Comparison of ENCODE assay signal across 13 cellular contexts in genomic region chr15:74417230-74417629, GRCh38. TPM values are rescaled to one million over a fixed set of nuclear protein-coding genes. Genes with fewer than 3 reads are reported as not detected.
DNase-seq lines count a peak whose midpoint lies in the region; ATAC-seq and TF ChIP-seq lines count a peak whose summit lies in the region.
"Had no signal": no experiment of that assay in that cellular context is flagged by ENCODE, and none has a peak within 500 bp of the region (broad histone marks: within the 10 kb centered on the region; RNA-seq: fewer than 3 reads in every experiment).

No MANE protein-coding gene starts in this region.

- peaks cover 89% of the 10 kb centered on the region for H3K36me3 Mint-ChIP-seq in stimulated activated effector memory CD8-positive, alpha-beta T cell treated with anti-CD3 and anti-CD28 coated beads, Interleukin-12 subunit alpha, Interleukin-12 subunit beta, amount 100 ng/mL, for 72 hours

- DNase-seq in GM04504 (ENCODE audit: low read depth) (peak; percentile 65), fibroblast of pulmonary artery (ENCODE audit: low read depth) (peak; percentile 61), GM20000 (ENCODE audit: low spot score) (no peak), NCI-H510A treated with DMSO at 0.1 percent for 48 hours (lab: John Stamatoyannopoulos, UW) (no peak), omental fat pad (ENCODE audit: low spot score) (no peak)
- no peak for DNase-seq in stimulated activated effector memory CD8-positive, alpha-beta T cell treated with anti-CD3 and anti-CD28 coated beads, Interleukin-12 subunit alpha, Interleukin-12 subunit beta, amount 100 ng/mL, for 72 hours (ENCODE audit: low spot score in 2 of 2)
- DNase-seq: activated T-cell treated with anti-CD3 and anti-CD28 coated beads, Interleukin-2, amount 50 U/mL, for 48 hours; kidney; NCI-H1092; NCI-H524 treated with DMSO at 0.1 percent for 48 hours; stimulated activated CD4-positive, alpha-beta T cell treated with anti-CD3 and anti-CD28 coated beads, Interleukin-15, amount 100 ng/mL, for 24 hours; WERI-Rb-1 had no signal

- H3K4me3 ChIP-seq in fibroblast of pulmonary artery (replicated peaks; ENCODE audit: low read depth, low read length): no peak overlapping the region

- TF ChIP-seq CTCF in fibroblast of pulmonary artery (IDR thresholded peaks at IDR 0.05; ENCODE audit: low read length, missing control alignments) (no peak), GM20000 (IDR thresholded peaks at IDR 0.05; ENCODE audit: extremely low read depth, missing control alignments) (no peak), omental fat pad (IDR thresholded peaks at IDR 0.05) (no peak)

- peaks cover 59% of the 10 kb centered on the region for H3K4me1 Mint-ChIP-seq in stimulated activated effector memory CD8-positive, alpha-beta T cell treated with anti-CD3 and anti-CD28 coated beads, Interleukin-12 subunit alpha, Interleukin-12 subunit beta, amount 100 ng/mL, for 72 hours

- ATAC-seq in stimulated activated effector memory CD8-positive, alpha-beta T cell treated with anti-CD3 and anti-CD28 coated beads, Interleukin-12 subunit alpha, Interleukin-12 subunit beta, amount 100 ng/mL, for 72 hours: no peak
- no peak for ATAC-seq in omental fat pad (ENCODE audit: low FRiP score)

- peak overlapping the region; percentile 44 for H3K27ac Mint-ChIP-seq in stimulated activated effector memory CD8-positive, alpha-beta T cell treated with anti-CD3 and anti-CD28 coated beads, Interleukin-12 subunit alpha, Interleukin-12 subunit beta, amount 100 ng/mL, for 72 hours

- H3K4me3 Mint-ChIP-seq in stimulated activated effector memory CD8-positive, alpha-beta T cell treated with anti-CD3 and anti-CD28 coated beads, Interleukin-12 subunit alpha, Interleukin-12 subunit beta, amount 100 ng/mL, for 72 hours: no peak overlapping the region

- H3K9me3 Mint-ChIP-seq in stimulated activated effector memory CD8-positive, alpha-beta T cell treated with anti-CD3 and anti-CD28 coated beads, Interleukin-12 subunit alpha, Interleukin-12 subunit beta, amount 100 ng/mL, for 72 hours: no peaks in the 10 kb centered on the region

TF ChIP-seq in PFSK-1, 5 proteins besides CTCF, POLR2A, EP300 and RAD21:
- TF ChIP-seq POLR2AphosphoS5 (IDR thresholded peaks at IDR 0.05; ENCODE audit: low read depth, low read length) (no peak), REST (IDR thresholded peaks at IDR 0.05; ENCODE audit: insufficient read depth in 1 of 2, low read depth in 2 of 2, low read length in 2 of 2) (no peak), TAF1 (IDR thresholded peaks at IDR 0.05; ENCODE audit: borderline replicate concordance, insufficient read depth, low read length) (no peak), FOXP2 (optimal IDR thresholded peaks at IDR 0.05; ENCODE audit: borderline replicate concordance, extremely low read depth, extremely low read length, insufficient read depth) (peak; percentile 63)

RNA-seq across cellular contexts. Expression of gene SEMA7A, which starts 16.5 kb away (rescaled TPM):
- polyA plus RNA-seq in PFSK-1 (2012; ENCODE audit: insufficient read length, low read depth): 11.7 TPM
- total RNA-seq in omental fat pad: 1 to 10 TPM; 1.2 to 7.6 (median 3.4) TPM

RNA-seq across cellular contexts. Expression of gene UBL7, which starts 43.7 kb away (rescaled TPM):
- polyA plus RNA-seq in PFSK-1 (2012; ENCODE audit: insufficient read length, low read depth): 54.6 TPM
- total RNA-seq in omental fat pad: 10 to 100 TPM; 28.0 to 39.2 (median 34.8) TPM

RNA-seq across cellular contexts. Expression of gene CYP11A1, which starts 49.8 kb away (rescaled TPM):
- not detected for polyA plus RNA-seq in PFSK-1 (2012; ENCODE audit: insufficient read length, low read depth)
- total RNA-seq in omental fat pad: 1 to 10 TPM; 1.3 to 4.8 (median 1.4) TPM

Comparison
In these comparisons a context has a peak if more than half of its experiments do, and no peak if none do; other contexts are left out.
1. DNase-seq: peak in GM04504 (single experiment) and fibroblast of pulmonary artery (single experiment); none in stimulated activated effector memory CD8-positive, alpha-beta T cell treated with anti-CD3 and anti-CD28 coated beads, Interleukin-12 subunit alpha, Interleukin-12 subunit beta, amount 100 ng/mL, for 72 hours (0 of 2), GM20000 (single experiment), NCI-H510A treated with DMSO at 0.1 percent for 48 hours (single experiment) and omental fat pad (single experiment).